ENCODE assay signal across 32 cellular contexts in genomic region chr11:134864968-134865305, GRCh38.
"Had no signal": no experiment of that assay in that cellular context is flagged by ENCODE, and none has a peak within 500 bp of the region (broad histone marks: within the 10 kb centered on the region; RNA-seq: fewer than 3 reads in every experiment).

No MANE protein-coding gene starts in this region.

- H3K9me3 Mint-ChIP-seq: activated B cell treated with CpG ODN at 0.5 μM for 24 hours; activated CD8-positive, alpha-beta T cell treated with anti-CD3 and anti-CD28 coated beads for 36 hours; activated T-cell treated with anti-CD3 and anti-CD28 coated beads, Interleukin-2, amount 50 U/mL, for 4 hours; activated T-helper 17 cell treated with anti-CD3 and anti-CD28 coated beads, Interleukin-2, amount 50 U/mL, for 72 hours; dendritic cell treated with granulocyte-macrophage colony-stimulating factor and Interleukin-4, amounts not matched to agents 40 ng/mL and 50 ng/mL, for 4 days; endodermal cell; T-helper 2 cell treated with Interferon-gamma antibody and Interleukin-4, amounts not matched to agents 5 μg/mL and 100 μg/mL, for 36 hours had no signal

- H3K36me3 Mint-ChIP-seq: activated naive CD8-positive, alpha-beta T cell had no signal

- H3K4me1 Mint-ChIP-seq: activated T-helper 17 cell treated with anti-CD3 and anti-CD28 coated beads, Interleukin-2, amount 50 U/mL, for 72 hours had no signal

- H3K4me3 Mint-ChIP-seq: activated B cell treated with CpG ODN at 0.5 μM for 24 hours; activated CD8-positive, alpha-beta T cell treated with anti-CD3 and anti-CD28 coated beads for 36 hours; activated naive CD8-positive, alpha-beta T cell; activated T-cell treated with anti-CD3 and anti-CD28 coated beads, Interleukin-2, amount 50 U/mL, for 4 hours; activated T-helper 17 cell treated with anti-CD3 and anti-CD28 coated beads, Interleukin-2, amount 50 U/mL, for 72 hours; dendritic cell treated with granulocyte-macrophage colony-stimulating factor and Interleukin-4, amounts not matched to agents 40 ng/mL and 50 ng/mL, for 4 days; endodermal cell; T-helper 17 cell; T-helper 2 cell treated with Interferon-gamma antibody and Interleukin-4, amounts not matched to agents 5 μg/mL and 100 μg/mL, for 36 hours had no signal

- H3K27me3 ChIP-seq: body of pancreas, breast epithelium, colonic mucosa had no signal

- H3K9me3 ChIP-seq: body of pancreas, breast epithelium, colonic mucosa had no signal

- DNase-seq: activated B cell treated with CpG ODN at 0.5 μM for 24 hours; activated CD4-positive, alpha-beta T cell treated with anti-CD3 and anti-CD28 coated beads for 48 hours; activated CD4-positive, alpha-beta T cell treated with anti-CD3 and anti-CD28 coated beads, Interleukin-2, amount 50 U/mL, for 1 hour; activated CD4-positive, alpha-beta T cell treated with anti-CD3 and anti-CD28 coated beads, Interleukin-2, amount 50 U/mL, for 48 hours; activated CD8-positive, alpha-beta memory T cell treated with anti-CD3 and anti-CD28 coated beads for 24 hours; activated CD8-positive, alpha-beta T cell treated with anti-CD3 and anti-CD28 coated beads for 36 hours; activated effector memory CD4-positive, alpha-beta T cell treated with Interleukin-2 at 50 U/mL for 16 hours; activated gamma-delta T cell treated with Interleukin-2 at 50 U/mL for 16 hours; activated naive CD4-positive, alpha-beta T cell treated with anti-CD3 and anti-CD28 coated beads, Interleukin-2, amount 50 U/mL, for 16 hours; activated naive CD4-positive, alpha-beta T cell treated with Interleukin-2 at 50 U/mL for 16 hours; activated T-cell treated with anti-CD3 and anti-CD28 coated beads, Interleukin-2, amount 50 U/mL, for 4 hours; amygdala; aorta; body of pancreas; central memory CD4-positive, alpha-beta T cell; cerebellar nuclear complex; colonic mucosa; dorsolateral prefrontal cortex; effector memory CD4-positive, alpha-beta T cell; foreskin fibroblast; head of caudate nucleus; T-helper 1 cell; T-helper 17 cell; T1000; WERI-Rb-1 had no signal

- H3K4me3 ChIP-seq: body of pancreas, breast epithelium, cardiac muscle cell, colonic mucosa, dorsolateral prefrontal cortex had no signal

- H3K36me3 ChIP-seq: breast epithelium, cardiac muscle cell, colonic mucosa, WERI-Rb-1 had no signal

- H3K27ac ChIP-seq: body of pancreas, breast epithelium, cardiac muscle cell, colonic mucosa, dorsolateral prefrontal cortex, WERI-Rb-1 had no signal

- H3K27ac Mint-ChIP-seq: activated B cell treated with CpG ODN at 0.5 μM for 24 hours; activated CD8-positive, alpha-beta T cell treated with anti-CD3 and anti-CD28 coated beads for 36 hours; activated naive CD8-positive, alpha-beta T cell; activated T-helper 17 cell treated with anti-CD3 and anti-CD28 coated beads, Interleukin-2, amount 50 U/mL, for 72 hours; dendritic cell treated with granulocyte-macrophage colony-stimulating factor and Interleukin-4, amounts not matched to agents 40 ng/mL and 50 ng/mL, for 4 days; endodermal cell; T-helper 17 cell; T-helper 2 cell treated with Interferon-gamma antibody and Interleukin-4, amounts not matched to agents 5 μg/mL and 100 μg/mL, for 36 hours had no signal

- H3K27me3 Mint-ChIP-seq: activated B cell treated with CpG ODN at 0.5 μM for 24 hours had no signal
